28 cellular contexts compared by ENCODE assay signal in the genomic region with DNA sequence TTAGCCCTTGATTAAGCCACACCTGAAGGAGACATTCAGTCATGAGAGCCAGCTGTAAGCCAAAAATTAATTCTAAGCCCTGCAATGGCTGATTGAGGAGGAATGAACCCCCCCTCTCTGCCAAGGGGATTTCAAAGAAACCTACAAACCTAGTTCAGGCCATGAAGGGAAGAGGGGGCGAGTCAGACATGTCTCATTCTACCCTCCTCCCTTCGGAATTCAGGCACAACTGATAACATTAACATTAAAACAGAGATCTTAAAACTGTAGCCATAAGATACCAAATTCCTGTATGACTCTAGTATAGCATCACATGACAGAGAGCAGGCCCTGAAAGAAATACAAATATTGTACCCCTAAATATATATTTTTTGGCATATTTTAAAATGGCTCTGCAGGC. TPM values are rescaled to one million over a fixed set of nuclear protein-coding genes. Genes with fewer than 3 reads are reported as not detected.
DNase-seq lines count a peak whose midpoint lies in the region; ATAC-seq, FAIRE-seq and TF ChIP-seq lines count a peak whose summit lies in the region.
"Had no signal": no experiment of that assay in that cellular context is flagged by ENCODE, and none has a peak within 500 bp of the region (broad histone marks: within the 10 kb centered on the region; RNA-seq: fewer than 3 reads in every experiment).

No MANE protein-coding gene starts in this region.

- no peak for FAIRE-seq in astrocyte (lab: Jason Lieb, UNC)
- FAIRE-seq: GM18507 had no signal

- CTCF ChIA-PET in CD8-positive, alpha-beta memory T cell (lab: Charles Lee): interaction anchor here (1.0 kb wide), 1 partner anchor 176 kb away, joined by 4 read pairs; no protein-coding TSS in a partner anchor

- no peaks in the 10 kb centered on the region for H3K36me3 ChIP-seq in astrocyte (ENCODE audit: insufficient read depth, low read length)
- H3K36me3 ChIP-seq in CD8-positive, alpha-beta memory T cell (ENCODE audit: insufficient read depth, low read length): no peaks in the 10 kb centered on the region
- H3K36me3 ChIP-seq: BLaER1, gastroesophageal sphincter, ovary had no signal

- H3K4me3 Mint-ChIP-seq in astrocyte (ENCODE audit: unreplicated experiment) (no peak overlapping the region), mesothelial cell of epicardium (no peak overlapping the region)
- no peak overlapping the region for H3K4me3 Mint-ChIP-seq in CD8-positive, alpha-beta memory T cell
- H3K4me3 Mint-ChIP-seq: activated CD4-positive, alpha-beta T cell treated with anti-CD3 and anti-CD28 coated beads, Interleukin-2, amount 10 ng/mL, durations not matched to agents 7 days and 5 days; natural killer cell had no signal

- H3K27me3 Mint-ChIP-seq in astrocyte (ENCODE audit: low read depth, unreplicated experiment): peaks cover 27% of the 10 kb centered on the region
- H3K27me3 Mint-ChIP-seq in mesothelial cell of epicardium (ENCODE audit: low read depth): no peaks in the 10 kb centered on the region
- no peaks in the 10 kb centered on the region for H3K27me3 Mint-ChIP-seq in CD8-positive, alpha-beta memory T cell
- H3K27me3 Mint-ChIP-seq: activated CD4-positive, alpha-beta T cell treated with anti-CD3 and anti-CD28 coated beads, Interleukin-2, amount 10 ng/mL, durations not matched to agents 7 days and 5 days had no signal

- no peaks in the 10 kb centered on the region for H3K27me3 ChIP-seq in astrocyte (ENCODE audit: insufficient read depth, low read length)
- no peaks in the 10 kb centered on the region for H3K27me3 ChIP-seq in CD8-positive, alpha-beta memory T cell (ENCODE audit: insufficient read depth, low read length, poor library complexity, severe bottlenecking)
- H3K27me3 ChIP-seq: BLaER1, gastroesophageal sphincter, ovary had no signal

- H3K4me1 Mint-ChIP-seq in astrocyte (ENCODE audit: low read depth, unreplicated experiment) (peaks cover 16% of the 10 kb centered on the region), mesothelial cell of epicardium (peaks cover 32% of the 10 kb centered on the region)
- H3K4me1 Mint-ChIP-seq in CD8-positive, alpha-beta memory T cell: peaks cover 2 to 9% (median 2%) of the 10 kb centered on the region in 3 donors

- H3K27ac ChIP-seq in astrocyte (ENCODE audit: low read depth, low read length): no peak overlapping the region
- H3K27ac ChIP-seq in CD8-positive, alpha-beta memory T cell (ENCODE audit: low read depth, low read length): no peak overlapping the region
- H3K27ac ChIP-seq: BLaER1, gastroesophageal sphincter, ovary, VCaP had no signal

- H3K36me3 Mint-ChIP-seq in astrocyte (ENCODE audit: low read depth, unreplicated experiment) (no peaks in the 10 kb centered on the region), mesothelial cell of epicardium (no peaks in the 10 kb centered on the region)
- H3K36me3 Mint-ChIP-seq in CD8-positive, alpha-beta memory T cell: peaks cover 0 to 1% (median 0%) of the 10 kb centered on the region in 3 donors
- H3K36me3 Mint-ChIP-seq: natural killer cell had no signal

- H4K20me1 ChIP-seq in astrocyte (ENCODE audit: insufficient read depth, low read length): no peaks in the 10 kb centered on the region
- H4K20me1 ChIP-seq: BLaER1 had no signal

- DNase-seq in EL (peak; percentile 57), M059J (ENCODE audit: low read depth) (peak; percentile 61), astrocyte (ENCODE audit: low read depth) (peak; percentile 40), mesothelial cell of epicardium (ENCODE audit: low spot score in 2 of 2, unreplicated experiment in 2 of 2) (no peak), NCI-H774 (lab: John Stamatoyannopoulos, UW) (no peak)
- DNase-seq in CD8-positive, alpha-beta memory T cell: no peak
- no peak for DNase-seq in stimulated activated naive CD4-positive, alpha-beta T cell treated with Interleukin-2 at 50 U/mL for 16 hours (lab: John Stamatoyannopoulos, UW)
- DNase-seq: ACHN; activated CD4-positive, alpha-beta T cell treated with anti-CD3 and anti-CD28 coated beads, Interleukin-2, amount 10 ng/mL, durations not matched to agents 7 days and 5 days; activated effector memory CD4-positive, alpha-beta T cell treated with Interleukin-2 at 50 U/mL for 16 hours; effector memory CD4-positive, alpha-beta T cell; Karpas-422; left colon; natural killer cell; NCI-H1048; NCI-H187 treated with DMSO at 0.1 percent for 48 hours; NCI-H2227 treated with DMSO at 0.1 percent for 48 hours; NCI-H82; ovary; stimulated activated CD4-positive, alpha-beta T cell treated with anti-CD3 and anti-CD28 coated beads, Interleukin-12 subunit alpha, Interleukin-12 subunit beta, amount 100 ng/mL, for 4 hours had no signal

- H3K4me3 ChIP-seq in astrocyte (ENCODE audit: insufficient read depth, low read depth, low read length): no peak overlapping the region
- no peak overlapping the region for H3K4me3 ChIP-seq in CD8-positive, alpha-beta memory T cell (ENCODE audit: low read length)
- H3K4me3 ChIP-seq: BLaER1, gastroesophageal sphincter, ovary had no signal

- no peak overlapping the region for H3K9ac ChIP-seq in astrocyte (ENCODE audit: low read length)
- H3K9ac ChIP-seq: BLaER1 had no signal

- POLR2A ChIA-PET in CD8-positive, alpha-beta memory T cell (lab: Charles Lee): interaction anchor here (0.6 kb wide), 1 partner anchor 211 kb away, joined by 8 read pairs; no protein-coding TSS in a partner anchor

- H3K4me2 ChIP-seq in astrocyte (ENCODE audit: low read length): no peak overlapping the region
- H3K4me2 ChIP-seq: BLaER1 had no signal

- H3K9me3 Mint-ChIP-seq in astrocyte (ENCODE audit: unreplicated experiment): peaks cover 1% of the 10 kb centered on the region
- H3K9me3 Mint-ChIP-seq in mesothelial cell of epicardium: no peaks in the 10 kb centered on the region
- no peaks in the 10 kb centered on the region for H3K9me3 Mint-ChIP-seq in CD8-positive, alpha-beta memory T cell
- H3K9me3 Mint-ChIP-seq: activated CD4-positive, alpha-beta T cell treated with anti-CD3 and anti-CD28 coated beads, Interleukin-2, amount 10 ng/mL, durations not matched to agents 7 days and 5 days; natural killer cell had no signal

- peaks cover 15% of the 10 kb centered on the region for H3K4me1 ChIP-seq in astrocyte (ENCODE audit: insufficient read depth, low read length)
- H3K4me1 ChIP-seq in CD8-positive, alpha-beta memory T cell (ENCODE audit: insufficient read depth, low read length): no peaks in the 10 kb centered on the region

- H2AFZ ChIP-seq in astrocyte (ENCODE audit: low read depth, low read length): no peak overlapping the region

- H3K9me3 ChIP-seq in astrocyte (ENCODE audit: insufficient read depth, low read depth, low read length): no peaks in the 10 kb centered on the region
- H3K9me3 ChIP-seq in CD8-positive, alpha-beta memory T cell (ENCODE audit: low read length): no peaks in the 10 kb centered on the region
- H3K9me3 ChIP-seq: BLaER1, gastroesophageal sphincter, ovary had no signal

- TF ChIP-seq CTCF in astrocyte (IDR thresholded peaks at IDR 0.05; ENCODE audit: insufficient read depth, low read depth, low read length): no peak
- TF ChIP-seq CTCF in mesothelial cell of epicardium (IDR thresholded peaks at IDR 0.05; ENCODE audit: unreplicated experiment): no peak

- H3K27ac Mint-ChIP-seq in astrocyte (ENCODE audit: unreplicated experiment): peak overlapping the region; percentile 48
- peak overlapping the region; percentile 74 for H3K27ac Mint-ChIP-seq in mesothelial cell of epicardium
- peak overlapping the region in 2 of 8 donors; percentile 5 to 55 for H3K27ac Mint-ChIP-seq in CD8-positive, alpha-beta memory T cell
- H3K27ac Mint-ChIP-seq: activated CD4-positive, alpha-beta T cell treated with anti-CD3 and anti-CD28 coated beads, Interleukin-2, amount 10 ng/mL, durations not matched to agents 7 days and 5 days; natural killer cell had no signal

- no peak for ATAC-seq in GM19452 (IDR thresholded peaks at IDR 0.05; ENCODE audit: unreplicated experiment)
- ATAC-seq: esophagus mucosa, gastroesophageal sphincter, HCT116, left colon, natural killer cell, right cardiac atrium had no signal

- no peaks in the 10 kb centered on the region for H3K79me2 ChIP-seq in astrocyte (ENCODE audit: insufficient read depth, low read length)

RNA-seq across cellular contexts. Expression of gene AFAP1, which starts 40.4 kb away (rescaled TPM):
- 38.8 and 53.8 TPM in 2 replicates for total RNA-seq in M059J (2014; rRNA removed; shearing (Covaris generic))
- 62.7 and 67.9 TPM in 2 replicates for total RNA-seq in astrocyte
- 75.4 to 82.4 TPM (median 79.1 TPM) in 3 replicates for total RNA-seq in mesothelial cell of epicardium
- 10 to 100 TPM; 18.4 to 19.9 TPM for total RNA-seq in CD8-positive, alpha-beta memory T cell
- 2.3 TPM for polyA plus RNA-seq in CD8-positive, alpha-beta memory T cell

Comparison
In these comparisons a context has a peak if more than half of its experiments do, and no peak if none do; other contexts are left out.
1. DNase-seq: peak in EL (single experiment), M059J (single experiment) and astrocyte (single experiment); none in mesothelial cell of epicardium (0 of 2), CD8-positive, alpha-beta memory T cell (0 of 5), NCI-H774 (single experiment) and stimulated activated naive CD4-positive, alpha-beta T cell treated with Interleukin-2 at 50 U/mL for 16 hours (single experiment).